In the genomic region with DNA sequence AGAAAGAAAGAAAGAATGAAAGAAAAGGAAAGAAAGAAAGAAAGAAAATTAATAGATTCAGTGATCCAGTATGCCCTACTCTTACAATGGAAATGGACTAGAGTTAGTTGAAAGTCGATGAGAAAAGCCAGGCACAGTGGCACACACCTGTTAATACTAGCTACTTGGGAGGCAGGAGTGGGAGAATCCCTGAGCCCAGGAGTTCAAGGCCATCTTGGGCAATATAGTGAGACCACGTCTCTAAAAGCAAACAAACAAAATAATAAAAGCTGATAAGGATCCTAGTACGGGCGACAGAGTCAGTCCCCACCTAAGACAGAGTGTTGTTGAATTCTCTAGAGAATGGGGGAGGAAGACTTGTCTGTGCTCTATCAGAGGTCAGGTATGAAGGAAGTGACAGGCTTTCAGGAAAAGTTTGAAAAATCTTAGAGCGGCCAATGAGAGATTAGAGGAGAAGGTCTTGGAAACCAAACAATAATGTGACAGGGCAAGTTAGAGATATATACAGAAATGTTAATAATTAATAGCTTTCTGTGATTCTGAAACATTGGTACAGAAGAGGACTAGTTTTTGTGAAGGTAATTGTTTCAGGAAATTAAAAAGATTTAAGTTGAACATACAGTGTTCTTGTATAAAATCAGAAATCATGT, we compare ENCODE assay signal across 20 cellular contexts.
A peak's percentile ranks its signal among the peaks of the same experiment; 100 is the strongest.
DNase-seq lines count a peak whose midpoint lies in the region; ATAC-seq, FAIRE-seq and TF ChIP-seq lines count a peak whose summit lies in the region.
"Had no signal": no experiment of that assay in that cellular context is flagged by ENCODE, and none has a peak within 500 bp of the region (broad histone marks: within the 10 kb centered on the region; RNA-seq: fewer than 3 reads in every experiment).

No MANE protein-coding gene starts in this region.

- no peak for TF ChIP-seq RAD21 in A549 (conservative IDR thresholded peaks at IDR 0.05 in 1 of 2, IDR thresholded peaks at IDR 0.05 in 1 of 2)

- TF ChIP-seq CTCF in A549 (IDR thresholded peaks at IDR 0.05) (no peak), nephron (IDR thresholded peaks at IDR 0.05; ENCODE audit: unreplicated experiment in 3 of 3) (no peak)

- H3K4me2 ChIP-seq in A549: 0 out of 3 replicates have a peak overlapping the region, but pooled peaks have one; percentile 4

- no peaks in the 10 kb centered on the region for H3K27me3 Mint-ChIP-seq in nephron (ENCODE audit: low read depth)
- H3K27me3 Mint-ChIP-seq: B cell; CD4-positive, alpha-beta T cell had no signal

- no peaks in the 10 kb centered on the region for H3K36me3 Mint-ChIP-seq in nephron (ENCODE audit: low read depth)

- H3K9me3 Mint-ChIP-seq in nephron: no peaks in the 10 kb centered on the region
- H3K9me3 Mint-ChIP-seq: CD4-positive, alpha-beta T cell had no signal

- FAIRE-seq in A549 (lab: Jason Lieb, UNC): no peak
- FAIRE-seq: D721Med, G401.6, GM12891, H1 had no signal

- no peaks in the 10 kb centered on the region for H3K9me3 ChIP-seq in A549
- H3K9me3 ChIP-seq: HAP-1 had no signal

- no peak for TF ChIP-seq POLR2A in A549 (IDR thresholded peaks at IDR 0.05; ENCODE audit: low read length)

- H3K27ac Mint-ChIP-seq in nephron: peak overlapping the region; percentile 17 to 82 (median 30)
- H3K27ac Mint-ChIP-seq: B cell; CD4-positive, alpha-beta T cell had no signal

- TF ChIP-seq EP300 in A549 (IDR thresholded peaks at IDR 0.05): no peak

- DNase-seq in A549 (ENCODE audit: low read depth in 1 of 2, low spot score in 1 of 2) (no peak), HuH-7.5 (ENCODE audit: low spot score) (peak; percentile 6), kidney glomerular epithelial cell (lab: John Stamatoyannopoulos, UW) (peak; percentile 23), amygdala (lab: John Stamatoyannopoulos, UW) (no peak)
- DNase-seq: 8988T; C1 segment of cervical spinal cord; CD4-positive, alpha-beta T cell; DMS153; DMS79 treated with DMSO at 0.1 percent for 48 hours; EL had no signal

- H3K4me1 ChIP-seq in A549: peaks cover 21% of the 10 kb centered on the region
- H3K4me1 ChIP-seq: HAP-1 had no signal

- no peak overlapping the region for H3K4me3 ChIP-seq in A549
- H3K4me3 ChIP-seq: HAP-1 had no signal

- peaks cover 25% of the 10 kb centered on the region for H3K4me1 Mint-ChIP-seq in nephron
- H3K4me1 Mint-ChIP-seq: B cell had no signal

- POLR2A ChIA-PET in A549 (lab: Yijun Ruan, JAX): no interaction called here

- peak overlapping the region; percentile 27 to 72; a peak in 4 of 6 replicates for H3K27ac ChIP-seq in A549
- H3K27ac ChIP-seq: HL-60 had no signal

- no peak overlapping the region for H3K4me3 Mint-ChIP-seq in nephron
- H3K4me3 Mint-ChIP-seq: B cell; CD4-positive, alpha-beta T cell had no signal

- CTCF ChIA-PET in A549 (lab: Yijun Ruan, JAX): interaction anchor here (1.0 to 1.1 kb wide), 2 partner anchors 13 to 61 kb away, joined by 3 read pairs; no protein-coding TSS in a partner anchor

- ATAC-seq in A549 (no peak), HG02759 (IDR thresholded peaks at IDR 0.05; ENCODE audit: unreplicated experiment) (no peak), GM19351 (IDR thresholded peaks at IDR 0.05; ENCODE audit: unreplicated experiment) (no peak)

- 53% methylated on average over 5 of the region's 5 CpGs for WGBS in A549 (ENCODE audit: missing lambda C conversion rate)

TF ChIP-seq in A549, 52 proteins besides CTCF, POLR2A, EP300 and RAD21:
- TF ChIP-seq HOXB5 (CRISPR knock-in tag; IDR thresholded peaks at IDR 0.05) (no peak), BHLHE40 (IDR thresholded peaks at IDR 0.05; ENCODE audit: low read depth, low read length) (no peak), HEYL (CRISPR knock-in tag; IDR thresholded peaks at IDR 0.05) (no peak), MAFK (IDR thresholded peaks at IDR 0.05; ENCODE audit: partially characterized antibody) (no peak)
- TF ChIP-seq, protein P1, sequence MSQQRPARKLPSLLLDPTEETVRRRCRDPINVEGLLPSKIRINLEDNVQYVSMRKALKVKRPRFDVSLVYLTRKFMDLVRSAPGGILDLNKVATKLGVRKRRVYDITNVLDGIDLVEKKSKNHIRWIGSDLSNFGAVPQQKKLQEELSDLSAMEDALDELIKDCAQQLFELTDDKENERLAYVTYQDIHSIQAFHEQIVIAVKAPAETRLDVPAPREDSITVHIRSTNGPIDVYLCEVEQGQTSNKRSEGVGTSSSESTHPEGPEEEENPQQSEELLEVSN (IDR thresholded peaks at IDR 0.05; ENCODE audit: borderline replicate concordance, low read depth): no peak
TF ChIP-seq in A549: peak in this region for 0.

Comparison
In these comparisons a context has a peak if more than half of its experiments do, and no peak if none do; other contexts are left out.
1. DNase-seq: peak in HuH-7.5 (single experiment) and kidney glomerular epithelial cell (single experiment); none in A549 (0 of 2) and amygdala (0 of 56).